ENCODE assay signal across 13 cellular contexts in genomic region chr15:39907216-39907615, GRCh38.
"Had no signal": no experiment of that assay in that cellular context is flagged by ENCODE, and none has a peak within 500 bp of the region (broad histone marks: within the 10 kb centered on the region; RNA-seq: fewer than 3 reads in every experiment).

No MANE protein-coding gene starts in this region.

- ATAC-seq: activated T-helper 17 cell treated with anti-CD3 and anti-CD28 coated beads, Interleukin-2, amount 50 U/mL, for 72 hours; esophagus mucosa; sciatic nerve; stimulated activated naive CD8-positive, alpha-beta T cell treated with anti-CD3 and anti-CD28 coated beads, Interleukin-15, amount 100 ng/mL, for 72 hours had no signal

- H3K27ac ChIP-seq: ovary, upper lobe of left lung had no signal

- H3K9me3 ChIP-seq: ovary, upper lobe of left lung had no signal

- H3K4me1 ChIP-seq: upper lobe of left lung had no signal

- H3K27me3 ChIP-seq: ovary, upper lobe of left lung had no signal

- H3K4me3 ChIP-seq: ovary, upper lobe of left lung had no signal

- H3K36me3 ChIP-seq: ovary, upper lobe of left lung had no signal

- DNase-seq: activated CD4-positive, alpha-beta T cell treated with anti-CD3 and anti-CD28 coated beads for 1 hour; activated CD4-positive, alpha-beta T cell treated with anti-CD3 and anti-CD28 coated beads, Interleukin-2, amount 50 U/mL, for 4 hours; activated naive CD4-positive, alpha-beta T cell treated with anti-CD3 and anti-CD28 coated beads for 36 hours; hypothalamus; kidney glomerular epithelial cell; ovary; stimulated activated CD4-positive, alpha-beta T cell treated with anti-CD3 and anti-CD28 coated beads, Interleukin-1b, Interleukin-23, amount 100 ng/mL, for 48 hours; stimulated activated naive CD8-positive, alpha-beta T cell treated with anti-CD3 and anti-CD28 coated beads, Interleukin-15, amount 100 ng/mL, for 72 hours; T1000; upper lobe of left lung had no signal
